Comparison of ENCODE assay signal across 14 cellular contexts in the genomic region with DNA sequence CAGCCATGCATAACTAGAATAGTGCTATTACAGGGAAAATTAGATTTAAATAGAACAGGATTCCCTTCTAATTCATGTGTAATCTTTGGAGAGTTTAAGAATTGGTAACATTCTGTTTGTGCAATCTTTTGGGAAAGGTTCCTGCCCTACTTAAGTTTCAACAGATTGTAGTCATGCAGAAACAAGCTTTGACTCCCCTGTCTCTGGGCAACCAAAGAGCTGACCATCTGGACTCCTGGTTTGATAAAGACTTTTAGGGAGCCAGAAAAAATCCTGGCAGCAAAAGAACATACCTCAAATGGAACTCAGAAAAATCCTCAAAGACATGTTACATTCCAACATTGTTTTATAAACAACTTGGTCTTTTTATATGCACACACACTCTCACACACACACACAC.
DNase-seq lines count a peak whose midpoint lies in the region; ATAC-seq and TF ChIP-seq lines count a peak whose summit lies in the region.
"Had no signal": no experiment of that assay in that cellular context is flagged by ENCODE, and none has a peak within 500 bp of the region (broad histone marks: within the 10 kb centered on the region; RNA-seq: fewer than 3 reads in every experiment).

No MANE protein-coding gene starts in this region.

- H3K4me3 ChIP-seq in astrocyte of the spinal cord (ENCODE audit: low read depth, low read length) (no peak overlapping the region), left ventricle myocardium inferior (no peak overlapping the region), gastrocnemius medialis (no peak overlapping the region)

- H3K4me1 ChIP-seq in left ventricle myocardium inferior (no peaks in the 10 kb centered on the region), gastrocnemius medialis (no peaks in the 10 kb centered on the region)

- DNase-seq in GM04504 (ENCODE audit: low read depth) (peak; percentile 95), astrocyte of the spinal cord (ENCODE audit: low read depth, low spot score) (peak; percentile 89), left ventricle myocardium inferior (peak; percentile 15), gastrocnemius medialis (peak; percentile 27 to 51), HEK293T (ENCODE audit: extremely low spot score) (no peak), progenitor cell of endocrine pancreas (ENCODE audit: low spot score, unreplicated experiment) (no peak), activated gamma-delta T cell treated with Interleukin-2 at 50 U/mL for 16 hours (no peak)
- DNase-seq: activated B cell treated with CpG ODN at 0.5 μM for 24 hours; activated effector memory CD4-positive, alpha-beta T cell treated with anti-CD3 and anti-CD28 coated beads, Interleukin-2, amount 50 U/mL, for 16 hours; Calu3; effector memory CD8-positive, alpha-beta T cell; NCI-H2107; SHP77 treated with DMSO at 0.1 percent for 48 hours had no signal

- intact Hi-C loops in left ventricle myocardium inferior (cut with micrococcal nuclease), result no loop called here
- intact Hi-C loops in gastrocnemius medialis (cut with DNase I; ENCODE audit: low total_unique reads), result no loop called here

- H3K4me3 Mint-ChIP-seq in progenitor cell of endocrine pancreas (ENCODE audit: low read depth), result no peak overlapping the region
- H3K4me3 Mint-ChIP-seq: activated B cell treated with CpG ODN at 0.5 μM for 24 hours; effector memory CD8-positive, alpha-beta T cell had no signal

- POLR2A ChIA-PET in HEK293T (lab: Yijun Ruan, JAX), result no interaction called here

- TF ChIP-seq POLR2A in gastrocnemius medialis (IDR thresholded peaks at IDR 0.05), result no peak

- peak overlapping the region; percentile 20 for H3K27ac ChIP-seq in left ventricle myocardium inferior (replicated peaks)
- H3K27ac ChIP-seq in gastrocnemius medialis, result no peak overlapping the region

- H3K9me3 ChIP-seq in left ventricle myocardium inferior (replicated peaks), result peaks cover 21% of the 10 kb centered on the region
- H3K9me3 ChIP-seq in gastrocnemius medialis, result no peaks in the 10 kb centered on the region

- H3K36me3 ChIP-seq in left ventricle myocardium inferior, result no peaks in the 10 kb centered on the region
- no peaks in the 10 kb centered on the region for H3K36me3 ChIP-seq in gastrocnemius medialis

- no peaks in the 10 kb centered on the region for H3K4me1 Mint-ChIP-seq in progenitor cell of endocrine pancreas (ENCODE audit: low read depth)
- H3K4me1 Mint-ChIP-seq: activated B cell treated with CpG ODN at 0.5 μM for 24 hours had no signal

- in situ Hi-C loops in astrocyte of the spinal cord (cut with HindIII; ENCODE audit: low sequenced_read_pairs), result no loop called here
- in situ Hi-C loops in gastrocnemius medialis (cut with MboI; ENCODE audit: low sequenced_read_pairs in 4 of 4), result no loop called here

- peaks cover 12% of the 10 kb centered on the region for H3K9me3 Mint-ChIP-seq in progenitor cell of endocrine pancreas (ENCODE audit: low read depth)
- H3K9me3 Mint-ChIP-seq: effector memory CD8-positive, alpha-beta T cell had no signal

- no peaks in the 10 kb centered on the region for H3K27me3 Mint-ChIP-seq in progenitor cell of endocrine pancreas
- H3K27me3 Mint-ChIP-seq: activated B cell treated with CpG ODN at 0.5 μM for 24 hours; effector memory CD8-positive, alpha-beta T cell had no signal

- no peak overlapping the region for H3K27ac Mint-ChIP-seq in progenitor cell of endocrine pancreas
- H3K27ac Mint-ChIP-seq: activated B cell treated with CpG ODN at 0.5 μM for 24 hours; effector memory CD8-positive, alpha-beta T cell had no signal

- ATAC-seq in gastrocnemius medialis (peak; percentile 77 to 84), HG03439 (IDR thresholded peaks at IDR 0.05; ENCODE audit: unreplicated experiment) (no peak)
- ATAC-seq: effector memory CD8-positive, alpha-beta T cell had no signal

- H3K27me3 ChIP-seq in left ventricle myocardium inferior (ENCODE audit: low read depth) (no peaks in the 10 kb centered on the region), gastrocnemius medialis (no peaks in the 10 kb centered on the region)

- H3K36me3 Mint-ChIP-seq in progenitor cell of endocrine pancreas (ENCODE audit: insufficient read depth), result no peaks in the 10 kb centered on the region

- CTCF ChIA-PET in HEK293T (lab: Yijun Ruan, JAX), result no interaction called here

- TF ChIP-seq CTCF in astrocyte of the spinal cord (IDR thresholded peaks at IDR 0.05; ENCODE audit: low read depth, low read length) (no peak), left ventricle myocardium inferior (IDR thresholded peaks at IDR 0.05; ENCODE audit: borderline replicate concordance) (no peak), gastrocnemius medialis (IDR thresholded peaks at IDR 0.05 in 4 of 5, conservative IDR thresholded peaks at IDR 0.05 in 1 of 5) (no peak), progenitor cell of endocrine pancreas (IDR thresholded peaks at IDR 0.05; ENCODE audit: unreplicated experiment) (no peak)

TF ChIP-seq in HEK293T, 16 proteins besides CTCF, POLR2A, EP300 and RAD21:
- TF ChIP-seq LEF1 (IDR thresholded peaks at IDR 0.05; ENCODE audit: borderline replicate concordance), result no peak
- no peak for TF ChIP-seq FOXM1 (IDR thresholded peaks at IDR 0.05; ENCODE audit: borderline replicate concordance)
- no peak for TF ChIP-seq TARDBP (IDR thresholded peaks at IDR 0.05)
- no peak for TF ChIP-seq L3MBTL2 (conservative IDR thresholded peaks at IDR 0.05)
- no peak for TF ChIP-seq FOXK2 (IDR thresholded peaks at IDR 0.05)
- no peak for TF ChIP-seq SUZ12 (IDR thresholded peaks at IDR 0.05)
- no peak for TF ChIP-seq SP1 (IDR thresholded peaks at IDR 0.05)
- no peak for TF ChIP-seq BHLHE40 (IDR thresholded peaks at IDR 0.05; ENCODE audit: borderline replicate concordance)
- TF ChIP-seq HDGF (IDR thresholded peaks at IDR 0.05; ENCODE audit: borderline replicate concordance), result no peak
- TF ChIP-seq, protein P1, sequence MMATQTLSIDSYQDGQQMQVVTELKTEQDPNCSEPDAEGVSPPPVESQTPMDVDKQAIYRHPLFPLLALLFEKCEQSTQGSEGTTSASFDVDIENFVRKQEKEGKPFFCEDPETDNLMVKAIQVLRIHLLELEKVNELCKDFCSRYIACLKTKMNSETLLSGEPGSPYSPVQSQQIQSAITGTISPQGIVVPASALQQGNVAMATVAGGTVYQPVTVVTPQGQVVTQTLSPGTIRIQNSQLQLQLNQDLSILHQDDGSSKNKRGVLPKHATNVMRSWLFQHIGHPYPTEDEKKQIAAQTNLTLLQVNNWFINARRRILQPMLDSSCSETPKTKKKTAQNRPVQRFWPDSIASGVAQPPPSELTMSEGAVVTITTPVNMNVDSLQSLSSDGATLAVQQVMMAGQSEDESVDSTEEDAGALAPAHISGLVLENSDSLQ (IDR thresholded peaks at IDR 0.05), result no peak
- no peak for TF ChIP-seq ARNT (IDR thresholded peaks at IDR 0.05)
- TF ChIP-seq ELF4 (IDR thresholded peaks at IDR 0.05), result no peak
- no peak for TF ChIP-seq CTBP1 (IDR thresholded peaks at IDR 0.05; ENCODE audit: borderline replicate concordance)
- no peak for TF ChIP-seq NFRKB (IDR thresholded peaks at IDR 0.05)
- no peak for TF ChIP-seq ZNF384 (IDR thresholded peaks at IDR 0.05)

Comparison
In these comparisons a context has a peak if more than half of its experiments do, and no peak if none do; other contexts are left out.
1. DNase-seq: peak in GM04504 (single experiment), astrocyte of the spinal cord (single experiment), left ventricle myocardium inferior (single experiment) and gastrocnemius medialis (2 of 2); none in HEK293T (single experiment), progenitor cell of endocrine pancreas (single experiment) and activated gamma-delta T cell treated with Interleukin-2 at 50 U/mL for 16 hours (single experiment).